9 cellular contexts compared by ENCODE assay signal in genomic region chr3:65871305-65872141, GRCh38.
DNase-seq lines count a peak whose midpoint lies in the region; ATAC-seq, FAIRE-seq and TF ChIP-seq lines count a peak whose summit lies in the region.
"Had no signal": no experiment of that assay in that cellular context is flagged by ENCODE, and none has a peak within 500 bp of the region (broad histone marks: within the 10 kb centered on the region; RNA-seq: fewer than 3 reads in every experiment).

No MANE protein-coding gene starts in this region.

- no peak overlapping the region for H3K27ac Mint-ChIP-seq in activated CD4-positive, alpha-beta memory T cell treated with anti-CD3 and anti-CD28 coated beads for 36 hours

- ATAC-seq in HG03439 (IDR thresholded peaks at IDR 0.05; ENCODE audit: unreplicated experiment) (no peak), GM18519 (IDR thresholded peaks at IDR 0.05; ENCODE audit: low FRiP score, unreplicated experiment) (no peak)

- peak; percentile 25 for FAIRE-seq in kidney (lab: Jason Lieb, UNC)

- no peaks in the 10 kb centered on the region for H3K9me3 ChIP-seq in kidney (ENCODE audit: control insufficient read depth in 1 of 2, low read length in 2 of 2)

- CTCF ChIA-PET in activated CD4-positive, alpha-beta memory T cell treated with anti-CD3 and anti-CD28 coated beads for 36 hours (lab: Charles Lee) = no interaction called here

- DNase-seq in NCI-H1417 (lab: John Stamatoyannopoulos, UW) (peak; percentile 43 to 90 (median 74)), SHP77 (lab: John Stamatoyannopoulos, UW) (peak; percentile 86 to 89), kidney (peak; percentile 90), smooth muscle cell of the brain vasculature (ENCODE audit: low read depth, low spot score) (peak; percentile 41)
- no peak for DNase-seq in activated CD4-positive, alpha-beta memory T cell treated with anti-CD3 and anti-CD28 coated beads for 36 hours
- DNase-seq: central memory CD4-positive, alpha-beta T cell had no signal

- no peaks in the 10 kb centered on the region for H3K27me3 Mint-ChIP-seq in activated CD4-positive, alpha-beta memory T cell treated with anti-CD3 and anti-CD28 coated beads for 36 hours

- H3K9me3 Mint-ChIP-seq in activated CD4-positive, alpha-beta memory T cell treated with anti-CD3 and anti-CD28 coated beads for 36 hours = peaks cover 3% of the 10 kb centered on the region

- POLR2A ChIA-PET in activated CD4-positive, alpha-beta memory T cell treated with anti-CD3 and anti-CD28 coated beads for 36 hours (lab: Charles Lee) = no interaction called here

- peak overlapping the region; percentile 52 to 67 for H3K27ac ChIP-seq in kidney (ENCODE audit: low read depth in 2 of 2, low read length in 2 of 2)
- H3K27ac ChIP-seq: SK-N-MC had no signal

- H3K36me3 Mint-ChIP-seq in activated CD4-positive, alpha-beta memory T cell treated with anti-CD3 and anti-CD28 coated beads for 36 hours = no peaks in the 10 kb centered on the region

- no peak for TF ChIP-seq CTCF in kidney (IDR thresholded peaks at IDR 0.05; ENCODE audit: borderline replicate concordance, extremely low read depth, insufficient read depth)

- H3K9ac ChIP-seq in kidney (ENCODE audit: low read length in 2 of 2) = peak overlapping the region in 1 of 2 donors; percentile 5

- H3K4me3 Mint-ChIP-seq in activated CD4-positive, alpha-beta memory T cell treated with anti-CD3 and anti-CD28 coated beads for 36 hours = no peak overlapping the region

- H3K36me3 ChIP-seq in kidney (ENCODE audit: control insufficient read depth in 1 of 2, insufficient read depth in 2 of 2, low read length in 2 of 2) = no peaks in the 10 kb centered on the region

- H3K4me3 ChIP-seq in kidney (ENCODE audit: low read length in 2 of 2) = no peak overlapping the region
- H3K4me3 ChIP-seq: SK-N-MC had no signal

- no peaks in the 10 kb centered on the region for H3K4me1 Mint-ChIP-seq in activated CD4-positive, alpha-beta memory T cell treated with anti-CD3 and anti-CD28 coated beads for 36 hours (ENCODE audit: low read depth)

- peaks cover 11 to 17% of the 10 kb centered on the region in 2 donors for H3K4me1 ChIP-seq in kidney (ENCODE audit: control insufficient read depth in 1 of 2, insufficient read depth in 1 of 2, low read depth in 1 of 2, low read length in 2 of 2)

- intact Hi-C loops in kidney (cut with DNase I) = no loop called here
- intact Hi-C loops in activated CD4-positive, alpha-beta memory T cell treated with anti-CD3 and anti-CD28 coated beads for 36 hours (cut with micrococcal nuclease) = no loop called here
